ENCODE assay signal across 15 cellular contexts in the genomic region with DNA sequence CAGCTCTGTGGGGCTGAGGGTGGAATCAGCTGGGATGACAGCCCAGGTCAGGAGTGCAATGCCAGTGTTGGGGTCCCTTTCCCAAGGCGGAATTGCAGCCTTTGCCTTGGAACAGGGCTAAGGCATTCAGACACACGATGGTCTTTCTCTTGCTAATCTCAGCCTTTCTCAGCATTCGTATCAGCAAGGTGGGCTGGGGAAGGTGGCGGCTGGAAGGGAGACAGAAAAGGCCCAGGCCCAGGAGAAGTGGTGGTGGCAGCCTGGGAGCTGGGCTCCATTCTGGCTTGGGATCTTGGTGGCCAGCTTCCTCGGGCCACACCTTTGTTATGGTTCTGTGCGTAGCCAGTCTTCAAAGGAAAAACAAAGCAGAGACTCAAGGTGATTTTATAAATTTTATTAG. TPM values are rescaled to one million over a fixed set of nuclear protein-coding genes. Genes with fewer than 3 reads are reported as not detected.
DNase-seq lines count a peak whose midpoint lies in the region; ATAC-seq, FAIRE-seq and TF ChIP-seq lines count a peak whose summit lies in the region.
"Had no signal": no experiment of that assay in that cellular context is flagged by ENCODE, and none has a peak within 500 bp of the region (broad histone marks: within the 10 kb centered on the region; RNA-seq: fewer than 3 reads in every experiment).

No MANE protein-coding gene starts in this region.

- TF ChIP-seq CTCF in GM23338 (conservative IDR thresholded peaks at IDR 0.05; ENCODE audit: low read depth in 2 of 2): no peak
- TF ChIP-seq CTCF in ascending aorta (IDR thresholded peaks at IDR 0.05): no peak
- no peak for TF ChIP-seq CTCF in keratinocyte (optimal IDR thresholded peaks at IDR 0.05 in 1 of 3, IDR thresholded peaks at IDR 0.05 in 1 of 3, conservative IDR thresholded peaks at IDR 0.05 in 1 of 3; ENCODE audit: extremely low read depth in 1 of 3, insufficient read depth in 2 of 3, low read length in 3 of 3)

- POLR2A ChIA-PET in activated CD8-positive, alpha-beta T cell treated with anti-CD3 and anti-CD28 coated beads, Interleukin-2, amount 10 ng/mL, durations not matched to agents 7 days and 5 days (lab: Charles Lee): no interaction called here

- H3K36me3 Mint-ChIP-seq in GM23338 (ENCODE audit: low read depth): no peaks in the 10 kb centered on the region
- H3K36me3 Mint-ChIP-seq in stimulated activated effector memory CD8-positive, alpha-beta T cell treated with anti-CD3 and anti-CD28 coated beads, Interleukin-12 subunit alpha, Interleukin-12 subunit beta, amount 100 ng/mL, for 72 hours: no peaks in the 10 kb centered on the region
- H3K36me3 Mint-ChIP-seq in activated CD8-positive, alpha-beta T cell treated with anti-CD3 and anti-CD28 coated beads, Interleukin-2, amount 10 ng/mL, durations not matched to agents 7 days and 5 days (ENCODE audit: low read depth): no peaks in the 10 kb centered on the region
- H3K36me3 Mint-ChIP-seq: activated CD4-positive, alpha-beta memory T cell treated with anti-CD3 and anti-CD28 coated beads for 36 hours had no signal

- no peak overlapping the region for H3K27ac ChIP-seq in GM23338 (ENCODE audit: low read depth)
- H3K27ac ChIP-seq in ascending aorta: peak overlapping the region; percentile 91
- peak overlapping the region; percentile 79 for H3K27ac ChIP-seq in keratinocyte (ENCODE audit: control insufficient read depth, insufficient read depth, low read length)
- H3K27ac ChIP-seq: cardiac muscle cell had no signal

- no peak overlapping the region for H3K27ac Mint-ChIP-seq in GM23338
- no peak overlapping the region for H3K27ac Mint-ChIP-seq in stimulated activated effector memory CD8-positive, alpha-beta T cell treated with anti-CD3 and anti-CD28 coated beads, Interleukin-12 subunit alpha, Interleukin-12 subunit beta, amount 100 ng/mL, for 72 hours
- no peak overlapping the region for H3K27ac Mint-ChIP-seq in activated CD8-positive, alpha-beta T cell treated with anti-CD3 and anti-CD28 coated beads, Interleukin-2, amount 10 ng/mL, durations not matched to agents 7 days and 5 days
- H3K27ac Mint-ChIP-seq: activated CD4-positive, alpha-beta memory T cell treated with anti-CD3 and anti-CD28 coated beads for 36 hours; T-helper 2 cell treated with Interferon-gamma antibody and Interleukin-4, amounts not matched to agents 5 μg/mL and 100 μg/mL, for 36 hours had no signal

- peaks cover 15% of the 10 kb centered on the region for H3K27me3 Mint-ChIP-seq in GM23338 (ENCODE audit: insufficient read depth, low read depth, poor library complexity)
- H3K27me3 Mint-ChIP-seq in activated CD8-positive, alpha-beta T cell treated with anti-CD3 and anti-CD28 coated beads, Interleukin-2, amount 10 ng/mL, durations not matched to agents 7 days and 5 days (ENCODE audit: low read depth): peaks cover 59% of the 10 kb centered on the region

- H2AFZ ChIP-seq in GM23338 (no peak overlapping the region), keratinocyte (ENCODE audit: control insufficient read depth, low read length) (peak overlapping the region; percentile 79)

- no peaks in the 10 kb centered on the region for H3K9me2 ChIP-seq in GM23338 (ENCODE audit: insufficient read depth)

- H3K9ac ChIP-seq in keratinocyte (ENCODE audit: control insufficient read depth, extremely low read depth, insufficient read depth, low read length): peak overlapping the region; percentile 75

- no peaks in the 10 kb centered on the region for H3K36me3 ChIP-seq in GM23338 (ENCODE audit: insufficient read depth)
- no peaks in the 10 kb centered on the region for H3K36me3 ChIP-seq in ascending aorta
- peaks cover 0 to 2% of the 10 kb centered on the region in 2 experiments for H3K36me3 ChIP-seq in keratinocyte (ENCODE audit: control insufficient read depth in 2 of 2, extremely low read depth in 1 of 2, insufficient read depth in 2 of 2, low read length in 2 of 2)
- H3K36me3 ChIP-seq: cardiac muscle cell, prostate gland had no signal

- H3K79me2 ChIP-seq in GM23338 (replicated peaks; ENCODE audit: insufficient read depth): no peaks in the 10 kb centered on the region
- H3K79me2 ChIP-seq in keratinocyte (ENCODE audit: control insufficient read depth, insufficient read depth, low read length): peaks cover 39% of the 10 kb centered on the region

- no peak for FAIRE-seq in keratinocyte (lab: Jason Lieb, UNC)

- no peaks in the 10 kb centered on the region for H3K9me1 ChIP-seq in keratinocyte (ENCODE audit: control insufficient read depth, extremely low read depth, insufficient read depth, low read length)

- CTCF ChIA-PET in activated CD8-positive, alpha-beta T cell treated with anti-CD3 and anti-CD28 coated beads, Interleukin-2, amount 10 ng/mL, durations not matched to agents 7 days and 5 days (lab: Charles Lee): interaction anchor here (2.7 kb wide), 1 partner anchor 33 kb away, joined by 10 read pairs; no protein-coding TSS in a partner anchor

- no peaks in the 10 kb centered on the region for H3K9me3 Mint-ChIP-seq in GM23338
- no peaks in the 10 kb centered on the region for H3K9me3 Mint-ChIP-seq in stimulated activated effector memory CD8-positive, alpha-beta T cell treated with anti-CD3 and anti-CD28 coated beads, Interleukin-12 subunit alpha, Interleukin-12 subunit beta, amount 100 ng/mL, for 72 hours
- no peaks in the 10 kb centered on the region for H3K9me3 Mint-ChIP-seq in activated CD8-positive, alpha-beta T cell treated with anti-CD3 and anti-CD28 coated beads, Interleukin-2, amount 10 ng/mL, durations not matched to agents 7 days and 5 days (ENCODE audit: insufficient read depth)
- H3K9me3 Mint-ChIP-seq: activated CD4-positive, alpha-beta memory T cell treated with anti-CD3 and anti-CD28 coated beads for 36 hours; T-helper 2 cell treated with Interferon-gamma antibody and Interleukin-4, amounts not matched to agents 5 μg/mL and 100 μg/mL, for 36 hours had no signal

- H3K4me3 ChIP-seq in GM23338: 0 out of 2 replicates have a peak overlapping the region, but pooled peaks have one; percentile 75
- H3K4me3 ChIP-seq in ascending aorta: peak overlapping the region in 1 of 2 donors; percentile 95
- H3K4me3 ChIP-seq in keratinocyte (ENCODE audit: control insufficient read depth in 2 of 3, extremely low read depth in 1 of 3, insufficient read depth in 2 of 3, low read depth in 1 of 3, low read length in 3 of 3): no peak overlapping the region

- ATAC-seq in GM23338 (peak; percentile 52), GM18861 (IDR thresholded peaks at IDR 0.05; ENCODE audit: unreplicated experiment) (no peak)
- ATAC-seq in stimulated activated effector memory CD8-positive, alpha-beta T cell treated with anti-CD3 and anti-CD28 coated beads, Interleukin-12 subunit alpha, Interleukin-12 subunit beta, amount 100 ng/mL, for 72 hours: no peak
- ATAC-seq in activated CD8-positive, alpha-beta T cell treated with anti-CD3 and anti-CD28 coated beads, Interleukin-2, amount 10 ng/mL, durations not matched to agents 7 days and 5 days: no peak

- peak overlapping the region; percentile 51; the same call in 2 of the 3 replicates for H3K4me3 Mint-ChIP-seq in GM23338
- peak overlapping the region; percentile 41 for H3K4me3 Mint-ChIP-seq in stimulated activated effector memory CD8-positive, alpha-beta T cell treated with anti-CD3 and anti-CD28 coated beads, Interleukin-12 subunit alpha, Interleukin-12 subunit beta, amount 100 ng/mL, for 72 hours
- H3K4me3 Mint-ChIP-seq in activated CD8-positive, alpha-beta T cell treated with anti-CD3 and anti-CD28 coated beads, Interleukin-2, amount 10 ng/mL, durations not matched to agents 7 days and 5 days: no peak overlapping the region

- H3K4me1 ChIP-seq in GM23338 (ENCODE audit: insufficient read depth) (peaks cover 30% of the 10 kb centered on the region), ascending aorta (peaks cover 0 to 5% of the 10 kb centered on the region in 2 donors), keratinocyte (ENCODE audit: control insufficient read depth, extremely low read depth, insufficient read depth, low read length) (peaks cover 27% of the 10 kb centered on the region)
- H3K4me1 ChIP-seq: prostate gland had no signal

- peaks cover 40% of the 10 kb centered on the region for H3K27me3 ChIP-seq in GM23338 (ENCODE audit: insufficient read depth)
- H3K27me3 ChIP-seq in ascending aorta: no peaks in the 10 kb centered on the region
- no peaks in the 10 kb centered on the region for H3K27me3 ChIP-seq in keratinocyte (ENCODE audit: control insufficient read depth, extremely low read depth, insufficient read depth, low read length)

- peaks cover 19% of the 10 kb centered on the region for H3K4me1 Mint-ChIP-seq in GM23338
- H3K4me1 Mint-ChIP-seq in stimulated activated effector memory CD8-positive, alpha-beta T cell treated with anti-CD3 and anti-CD28 coated beads, Interleukin-12 subunit alpha, Interleukin-12 subunit beta, amount 100 ng/mL, for 72 hours: no peaks in the 10 kb centered on the region
- peaks cover 3% of the 10 kb centered on the region for H3K4me1 Mint-ChIP-seq in activated CD8-positive, alpha-beta T cell treated with anti-CD3 and anti-CD28 coated beads, Interleukin-2, amount 10 ng/mL, durations not matched to agents 7 days and 5 days (ENCODE audit: low read depth)

- DNase-seq in GM23338 (ENCODE audit: low spot score) (peak; percentile 63), ascending aorta (ENCODE audit: low spot score in 2 of 2) (no peak), keratinocyte (ENCODE audit: low read depth, low spot score) (no peak), HUDEP-2 (lab: John Stamatoyannopoulos, UW; ENCODE audit: unreplicated experiment in 76 of 76) (no peak), A172 (ENCODE audit: low spot score) (no peak)
- DNase-seq in stimulated activated effector memory CD8-positive, alpha-beta T cell treated with anti-CD3 and anti-CD28 coated beads, Interleukin-12 subunit alpha, Interleukin-12 subunit beta, amount 100 ng/mL, for 72 hours (ENCODE audit: low spot score in 2 of 2): no peak
- DNase-seq in activated CD8-positive, alpha-beta T cell treated with anti-CD3 and anti-CD28 coated beads, Interleukin-2, amount 10 ng/mL, durations not matched to agents 7 days and 5 days: no peak
- DNase-seq: activated CD4-positive, alpha-beta memory T cell treated with anti-CD3 and anti-CD28 coated beads for 36 hours; activated effector memory CD4-positive, alpha-beta T cell treated with Interleukin-2 at 50 U/mL for 16 hours; erythroblast; stimulated activated CD4-positive, alpha-beta T cell treated with anti-CD3 and anti-CD28 coated beads, Interleukin-1b, Interleukin-23, amount 100 ng/mL, for 48 hours had no signal

- intact Hi-C loops in ascending aorta (cut with DNase I): loop anchor here (5.0 kb wide), 2 partner anchors 47 to 122 kb away; no protein-coding TSS in a partner anchor

- peaks cover 7% of the 10 kb centered on the region; the same call in 1 of the 2 replicates for H3F3A ChIP-seq in GM23338 (replicated peaks; ENCODE audit: low read depth)

- no peaks in the 10 kb centered on the region for H4K20me1 ChIP-seq in GM23338 (replicated peaks; ENCODE audit: insufficient read depth)
- no peaks in the 10 kb centered on the region for H4K20me1 ChIP-seq in keratinocyte (ENCODE audit: control insufficient read depth, extremely low read depth, insufficient read depth, low read length)

- dilution Hi-C loops in keratinocyte (cut with MboI; ENCODE audit: extremely low pct_ligation_motif_present, low sequenced_read_pairs): no loop called here

- peak overlapping the region; percentile 93 for H3K4me2 ChIP-seq in GM23338
- peak overlapping the region; percentile 74 for H3K4me2 ChIP-seq in keratinocyte (ENCODE audit: control insufficient read depth, extremely low read depth, insufficient read depth, low read depth, low read length)

- no peaks in the 10 kb centered on the region for H3K9me3 ChIP-seq in ascending aorta
- H3K9me3 ChIP-seq in keratinocyte (ENCODE audit: control insufficient read depth, low read depth, low read length): no peaks in the 10 kb centered on the region
- H3K9me3 ChIP-seq: prostate gland had no signal

RNA-seq across cellular contexts. Expression of gene ARHGEF28, which starts 1.1 kb away (rescaled TPM):
- total RNA-seq in GM23338 (2014; rRNA removed; shearing (Covaris generic)): 1.0 and 1.3 TPM in 2 replicates
- polyA plus RNA-seq in GM23338 (2016; fragmentation: Nextera tagmentation; extraction: Ambion mirVana) (0.39 and 0.64 TPM in 2 replicates), keratinocyte (17.7 to 31.6 TPM (median 24.2 TPM) in 3 replicates)
- total RNA-seq in ascending aorta: 15.1 TPM
- 94.4 TPM for polyA plus RNA-seq in keratinocyte (2011; ENCODE audit: low read depth)
- polyA plus RNA-seq in keratinocyte (2011; cell fraction: cytosol; rRNA removed): 20.0 and 27.5 TPM in 2 replicates
- polyA plus RNA-seq in keratinocyte (2011; cell fraction: nucleus; rRNA removed): 67.9 and 74.3 TPM in 2 replicates
- 24.0 and 42.0 TPM in 2 replicates for polyA plus RNA-seq in keratinocyte (2012; ENCODE audit: low replicate concordance)
- polyA minus RNA-seq in keratinocyte: 71.2 to 134 TPM (median 94.2 TPM) in 3 replicates
- polyA minus RNA-seq in keratinocyte (2011; cell fraction: cytosol; rRNA and poly(A)+ RNA removed): 43.9 TPM
- polyA minus RNA-seq in keratinocyte (2011; cell fraction: nucleus; rRNA and poly(A)+ RNA removed): 187 and 303 TPM in 2 replicates
- total RNA-seq in activated CD8-positive, alpha-beta T cell treated with anti-CD3 and anti-CD28 coated beads, Interleukin-2, amount 10 ng/mL, durations not matched to agents 7 days and 5 days: not detected
- total RNA-seq in A172 (2014; rRNA removed; shearing (Covaris generic)): 15.7 and 15.9 TPM in 2 replicates
- polyA plus RNA-seq: cardiac muscle cell had no signal

RNA-seq across cellular contexts. Expression of gene UTP15, which starts 59.3 kb away (rescaled TPM):
- 33.9 and 59.0 TPM in 2 replicates for total RNA-seq in GM23338 (2014; rRNA removed; shearing (Covaris generic))
- 13.4 and 16.5 TPM in 2 replicates for polyA plus RNA-seq in GM23338 (2016; fragmentation: Nextera tagmentation; extraction: Ambion mirVana)
- 4.9 TPM for total RNA-seq in ascending aorta
- 16.3 to 28.3 TPM (median 21.7 TPM) in 3 replicates for polyA plus RNA-seq in keratinocyte
- 24.8 TPM for polyA plus RNA-seq in keratinocyte (2011; ENCODE audit: low read depth)
- polyA plus RNA-seq in keratinocyte (2011; cell fraction: cytosol; rRNA removed): 9.1 and 17.4 TPM in 2 replicates
- polyA plus RNA-seq in keratinocyte (2011; cell fraction: nucleus; rRNA removed): 25.0 and 42.0 TPM in 2 replicates
- 12.8 and 17.7 TPM in 2 replicates for polyA plus RNA-seq in keratinocyte (2012; ENCODE audit: low replicate concordance)
- polyA minus RNA-seq in keratinocyte: 11.6 to 32.6 TPM (median 18.8 TPM) in 3 replicates
- 11.7 TPM for polyA minus RNA-seq in keratinocyte (2011; cell fraction: cytosol; rRNA and poly(A)+ RNA removed)
- polyA minus RNA-seq in keratinocyte (2011; cell fraction: nucleus; rRNA and poly(A)+ RNA removed): 18.3 and 30.7 TPM in 2 replicates
- total RNA-seq in activated CD8-positive, alpha-beta T cell treated with anti-CD3 and anti-CD28 coated beads, Interleukin-2, amount 10 ng/mL, durations not matched to agents 7 days and 5 days: 10 to 100 TPM; 22.9 to 23.8 TPM
- 36.7 and 40.3 TPM in 2 replicates for total RNA-seq in A172 (2014; rRNA removed; shearing (Covaris generic))

RNA-seq across cellular contexts. Expression of gene ANKRA2, which starts 59.4 kb away (rescaled TPM):
- total RNA-seq in GM23338 (2014; rRNA removed; shearing (Covaris generic)): 13.1 and 28.7 TPM in 2 replicates
- polyA plus RNA-seq in GM23338 (2016; fragmentation: Nextera tagmentation; extraction: Ambion mirVana) (15.3 and 18.7 TPM in 2 replicates), keratinocyte (8.7 to 20.6 TPM (median 16.6 TPM) in 3 replicates)
- total RNA-seq in ascending aorta: 6.9 TPM
- 21.8 TPM for polyA plus RNA-seq in keratinocyte (2011; ENCODE audit: low read depth)
- 7.6 and 15.4 TPM in 2 replicates for polyA plus RNA-seq in keratinocyte (2011; cell fraction: cytosol; rRNA removed)
- polyA plus RNA-seq in keratinocyte (2011; cell fraction: nucleus; rRNA removed): 16.3 and 24.9 TPM in 2 replicates
- 6.6 and 23.2 TPM in 2 replicates for polyA plus RNA-seq in keratinocyte (2012; ENCODE audit: low replicate concordance)
- 0.56 to 6.6 TPM (median 6.5 TPM) in 3 replicates for polyA minus RNA-seq in keratinocyte
- 6.3 TPM for polyA minus RNA-seq in keratinocyte (2011; cell fraction: cytosol; rRNA and poly(A)+ RNA removed)
- 9.8 and 17.0 TPM in 2 replicates for polyA minus RNA-seq in keratinocyte (2011; cell fraction: nucleus; rRNA and poly(A)+ RNA removed)
- 10 to 100 TPM; 12.4 to 13.4 TPM for total RNA-seq in activated CD8-positive, alpha-beta T cell treated with anti-CD3 and anti-CD28 coated beads, Interleukin-2, amount 10 ng/mL, durations not matched to agents 7 days and 5 days
- total RNA-seq in A172 (2014; rRNA removed; shearing (Covaris generic)): 21.0 and 41.5 TPM in 2 replicates
